16 cellular contexts compared by ENCODE assay signal in genomic region chr17:49959183-49959935, GRCh38. TPM values are rescaled to one million over a fixed set of nuclear protein-coding genes. Genes with fewer than 3 reads are reported as not detected.
DNase-seq lines count a peak whose midpoint lies in the region; ATAC-seq lines count a peak whose summit lies in the region.
"Had no signal": no experiment of that assay in that cellular context is flagged by ENCODE, and none has a peak within 500 bp of the region (broad histone marks: within the 10 kb centered on the region; RNA-seq: fewer than 3 reads in every experiment).

No MANE protein-coding gene starts in this region.

- peaks cover 44% of the 10 kb centered on the region for H3K27me3 Mint-ChIP-seq in activated T-cell treated with anti-CD3 and anti-CD28 coated beads, Interleukin-2, amount 50 U/mL, for 24 hours
- H3K27me3 Mint-ChIP-seq in activated T-cell treated with anti-CD3 and anti-CD28 coated beads, Interleukin-2, amount 50 U/mL, for 4 hours (ENCODE audit: low read depth) = peaks cover 41% of the 10 kb centered on the region

- no peaks in the 10 kb centered on the region for H3K36me3 Mint-ChIP-seq in activated T-cell treated with anti-CD3 and anti-CD28 coated beads, Interleukin-2, amount 50 U/mL, for 24 hours (ENCODE audit: low read depth)
- no peaks in the 10 kb centered on the region for H3K36me3 Mint-ChIP-seq in activated T-cell treated with anti-CD3 and anti-CD28 coated beads, Interleukin-2, amount 50 U/mL, for 4 hours (ENCODE audit: insufficient read depth)

- H3K4me1 Mint-ChIP-seq in activated T-cell treated with anti-CD3 and anti-CD28 coated beads, Interleukin-2, amount 50 U/mL, for 24 hours (ENCODE audit: low read depth) = peaks cover 9% of the 10 kb centered on the region
- H3K4me1 Mint-ChIP-seq in activated T-cell treated with anti-CD3 and anti-CD28 coated beads, Interleukin-2, amount 50 U/mL, for 4 hours (ENCODE audit: low read depth) = peaks cover 11% of the 10 kb centered on the region

- H3K4me3 Mint-ChIP-seq in activated T-cell treated with anti-CD3 and anti-CD28 coated beads, Interleukin-2, amount 50 U/mL, for 24 hours = no peak overlapping the region
- no peak overlapping the region for H3K4me3 Mint-ChIP-seq in activated T-cell treated with anti-CD3 and anti-CD28 coated beads, Interleukin-2, amount 50 U/mL, for 4 hours
- H3K4me3 Mint-ChIP-seq: activated CD8-positive, alpha-beta T cell treated with anti-CD3 and anti-CD28 coated beads, Interleukin-2, amount 10 ng/mL, durations not matched to agents 7 days and 5 days; effector memory CD8-positive, alpha-beta T cell had no signal

- DNase-seq in activated T-cell treated with anti-CD3 and anti-CD28 coated beads, Interleukin-2, amount 50 U/mL, for 24 hours = no peak
- no peak for DNase-seq in activated T-cell treated with anti-CD3 and anti-CD28 coated beads, Interleukin-2, amount 50 U/mL, for 4 hours
- DNase-seq in NAMALWA (ENCODE audit: low spot score) (peak; percentile 34), astrocyte of the hippocampus (ENCODE audit: low read depth, low spot score) (peak; percentile 81), renal cortical epithelial cell (ENCODE audit: low read depth) (peak; percentile 38)
- DNase-seq in stimulated activated CD4-positive, alpha-beta T cell treated with anti-CD3 and anti-CD28 coated beads, Interleukin-15, amount 100 ng/mL, for 24 hours = no peak
- DNase-seq: activated CD8-positive, alpha-beta T cell treated with anti-CD3 and anti-CD28 coated beads, Interleukin-2, amount 10 ng/mL, durations not matched to agents 7 days and 5 days; activated gamma-delta T cell treated with Interleukin-2 at 50 U/mL for 16 hours; effector memory CD8-positive, alpha-beta T cell; NCI-H1105 treated with DMSO at 0.1 percent for 48 hours; thyroid gland had no signal

- H3K27ac Mint-ChIP-seq in activated T-cell treated with anti-CD3 and anti-CD28 coated beads, Interleukin-2, amount 50 U/mL, for 24 hours = peak overlapping the region; percentile 41
- H3K27ac Mint-ChIP-seq: activated CD8-positive, alpha-beta T cell treated with anti-CD3 and anti-CD28 coated beads, Interleukin-2, amount 10 ng/mL, durations not matched to agents 7 days and 5 days; effector memory CD8-positive, alpha-beta T cell had no signal

- ATAC-seq in activated T-cell treated with anti-CD3 and anti-CD28 coated beads, Interleukin-2, amount 50 U/mL, for 4 hours = no peak
- ATAC-seq in GM18519 (IDR thresholded peaks at IDR 0.05; ENCODE audit: low FRiP score, unreplicated experiment) = no peak
- no peak for ATAC-seq in GM21360 (IDR thresholded peaks at IDR 0.05; ENCODE audit: unreplicated experiment)
- ATAC-seq: activated CD8-positive, alpha-beta T cell treated with anti-CD3 and anti-CD28 coated beads, Interleukin-2, amount 10 ng/mL, durations not matched to agents 7 days and 5 days; effector memory CD8-positive, alpha-beta T cell had no signal

- no peaks in the 10 kb centered on the region for H3K9me3 Mint-ChIP-seq in activated T-cell treated with anti-CD3 and anti-CD28 coated beads, Interleukin-2, amount 50 U/mL, for 24 hours
- no peaks in the 10 kb centered on the region for H3K9me3 Mint-ChIP-seq in activated T-cell treated with anti-CD3 and anti-CD28 coated beads, Interleukin-2, amount 50 U/mL, for 4 hours
- H3K9me3 Mint-ChIP-seq: effector memory CD8-positive, alpha-beta T cell had no signal

RNA-seq across cellular contexts. Expression of gene DLX4, which starts 9.6 kb away (rescaled TPM):
- total RNA-seq in activated T-cell treated with anti-CD3 and anti-CD28 coated beads, Interleukin-2, amount 50 U/mL, for 4 hours = 1 to 10 TPM in 1 of 3 donors, under 1 TPM in 2; 0.73 to 1.1 (median 0.99) TPM
- total RNA-seq in renal cortical epithelial cell = 0.25 TPM in 1 of 2 replicates, not detected in the other
- total RNA-seq: activated CD8-positive, alpha-beta T cell treated with anti-CD3 and anti-CD28 coated beads, Interleukin-2, amount 10 ng/mL, durations not matched to agents 7 days and 5 days; frontal cortex had no signal

RNA-seq across cellular contexts. Expression of gene DLX3, which starts 35.7 kb away (rescaled TPM):
- under 1 TPM; 0.08 to 0.47 (median 0.25) TPM for total RNA-seq in activated T-cell treated with anti-CD3 and anti-CD28 coated beads, Interleukin-2, amount 50 U/mL, for 4 hours
- not detected in 2 replicates for total RNA-seq in renal cortical epithelial cell
- total RNA-seq: A673; activated CD8-positive, alpha-beta T cell treated with anti-CD3 and anti-CD28 coated beads, Interleukin-2, amount 10 ng/mL, durations not matched to agents 7 days and 5 days; frontal cortex; NCI-H460 had no signal

Comparison
In these comparisons a context has a peak if more than half of its experiments do, and no peak if none do; other contexts are left out.
1. DNase-seq: peak in NAMALWA (single experiment), astrocyte of the hippocampus (single experiment) and renal cortical epithelial cell (single experiment); none in activated T-cell treated with anti-CD3 and anti-CD28 coated beads, Interleukin-2, amount 50 U/mL, for 24 hours (single experiment), activated T-cell treated with anti-CD3 and anti-CD28 coated beads, Interleukin-2, amount 50 U/mL, for 4 hours (single experiment) and stimulated activated CD4-positive, alpha-beta T cell treated with anti-CD3 and anti-CD28 coated beads, Interleukin-15, amount 100 ng/mL, for 24 hours (single experiment).